10 cellular contexts compared by ENCODE assay signal in the genomic region with DNA sequence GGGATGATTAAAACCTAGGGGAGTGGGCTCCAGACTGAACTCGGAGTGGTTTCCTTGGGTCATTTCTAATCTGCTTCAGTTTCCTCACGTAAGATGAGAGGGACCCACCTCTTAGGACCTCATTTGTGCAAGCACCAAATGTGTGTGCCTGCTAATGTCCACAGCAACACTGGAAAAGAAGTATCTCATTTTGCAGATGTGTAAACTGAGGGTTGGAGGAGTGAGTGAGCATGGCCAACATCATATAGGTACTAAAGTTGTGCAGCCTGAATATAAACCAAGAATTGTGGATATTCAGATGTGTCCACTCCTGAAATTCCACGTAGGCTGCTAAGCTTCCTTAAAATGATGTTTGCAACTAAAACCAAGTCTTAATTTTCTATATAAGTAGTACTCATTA. TPM values are rescaled to one million over a fixed set of nuclear protein-coding genes. Genes with fewer than 3 reads are reported as not detected.
A peak's percentile ranks its signal among the peaks of the same experiment; 100 is the strongest.
DNase-seq lines count a peak whose midpoint lies in the region; ATAC-seq and TF ChIP-seq lines count a peak whose summit lies in the region.
"Had no signal": no experiment of that assay in that cellular context is flagged by ENCODE, and none has a peak within 500 bp of the region (broad histone marks: within the 10 kb centered on the region; RNA-seq: fewer than 3 reads in every experiment).

No MANE protein-coding gene starts in this region.

- H3K4me1 ChIP-seq in left lung: peaks cover 11 to 33% of the 10 kb centered on the region in 2 donors
- H3K4me1 ChIP-seq in subcutaneous abdominal adipose tissue (ENCODE audit: control insufficient read depth in 5 of 5, insufficient read depth in 5 of 5, low read length in 5 of 5): peaks cover 19 to 50% (median 47%) of the 10 kb centered on the region in 5 donors

- no peak overlapping the region for H3K9ac ChIP-seq in subcutaneous abdominal adipose tissue (ENCODE audit: low read length in 5 of 5)

- intact Hi-C loops in left lung (cut with DNase I): no loop called here

- ATAC-seq in left lung: no peak

- H3K27me3 ChIP-seq in left lung (no peaks in the 10 kb centered on the region), subcutaneous abdominal adipose tissue (ENCODE audit: control insufficient read depth in 5 of 5, insufficient read depth in 4 of 5, low read length in 5 of 5) (peaks cover 0 to 3% (median 0%) of the 10 kb centered on the region in 5 donors)

- DNase-seq in T-helper 2 cell treated with Interferon-gamma antibody and Interleukin-4, amounts not matched to agents 5 μg/mL and 100 μg/mL, for 36 hours (ENCODE audit: low spot score): no peak
- no peak for DNase-seq in T-helper 2 cell
- DNase-seq in left lung: no peak
- no peak for DNase-seq in Kasumi-1 (lab: John Stamatoyannopoulos, UW)
- DNase-seq in activated CD4-positive, alpha-beta T cell treated with anti-CD3 and anti-CD28 coated beads, Interleukin-2, amount 50 U/mL, for 1 hour: no peak
- DNase-seq in mesothelial cell of epicardium (ENCODE audit: low spot score in 2 of 2, unreplicated experiment in 2 of 2): no peak
- DNase-seq: GDM1, natural killer cell had no signal

- TF ChIP-seq CTCF in WI38 (IDR thresholded peaks at IDR 0.05; ENCODE audit: low read depth, low read length) (no peak), left lung (IDR thresholded peaks at IDR 0.05) (no peak), mesothelial cell of epicardium (IDR thresholded peaks at IDR 0.05; ENCODE audit: unreplicated experiment) (no peak)

- no peaks in the 10 kb centered on the region for H3K9me3 ChIP-seq in left lung
- H3K9me3 ChIP-seq in subcutaneous abdominal adipose tissue (ENCODE audit: control insufficient read depth in 5 of 5, low read length in 5 of 5): peaks cover 0 to 3% (median 0%) of the 10 kb centered on the region in 5 donors

- H3K27ac Mint-ChIP-seq in T-helper 2 cell treated with Interferon-gamma antibody and Interleukin-4, amounts not matched to agents 5 μg/mL and 100 μg/mL, for 36 hours: peak overlapping the region; percentile 34
- H3K27ac Mint-ChIP-seq in mesothelial cell of epicardium: no peak overlapping the region

- H3K4me3 ChIP-seq in WI38 (ENCODE audit: low read depth, low read length): peak overlapping the region; percentile 19
- no peak overlapping the region for H3K4me3 ChIP-seq in left lung
- H3K4me3 ChIP-seq in subcutaneous abdominal adipose tissue (ENCODE audit: low read depth in 1 of 5, low read length in 5 of 5): peak overlapping the region in 2 of 5 donors; percentile 19 to 45

- no peak overlapping the region for H3K4me3 Mint-ChIP-seq in T-helper 2 cell treated with Interferon-gamma antibody and Interleukin-4, amounts not matched to agents 5 μg/mL and 100 μg/mL, for 36 hours
- no peak overlapping the region for H3K4me3 Mint-ChIP-seq in mesothelial cell of epicardium

- H3K36me3 ChIP-seq in left lung (no peaks in the 10 kb centered on the region), subcutaneous abdominal adipose tissue (ENCODE audit: control insufficient read depth in 5 of 5, insufficient read depth in 5 of 5, low read length in 5 of 5) (no peaks in the 10 kb centered on the region)

- no peaks in the 10 kb centered on the region for H3K9me3 Mint-ChIP-seq in T-helper 2 cell treated with Interferon-gamma antibody and Interleukin-4, amounts not matched to agents 5 μg/mL and 100 μg/mL, for 36 hours
- no peaks in the 10 kb centered on the region for H3K9me3 Mint-ChIP-seq in mesothelial cell of epicardium
- H3K9me3 Mint-ChIP-seq: natural killer cell had no signal

- no peaks in the 10 kb centered on the region for H3K36me3 Mint-ChIP-seq in T-helper 2 cell treated with Interferon-gamma antibody and Interleukin-4, amounts not matched to agents 5 μg/mL and 100 μg/mL, for 36 hours (ENCODE audit: low read depth)
- H3K36me3 Mint-ChIP-seq in mesothelial cell of epicardium: no peaks in the 10 kb centered on the region
- H3K36me3 Mint-ChIP-seq: natural killer cell had no signal

- H3K27ac ChIP-seq in left lung (peak overlapping the region; percentile 45 to 76), subcutaneous abdominal adipose tissue (ENCODE audit: low read depth, low read length) (peak overlapping the region; percentile 33)

- H3K27me3 Mint-ChIP-seq in T-helper 2 cell treated with Interferon-gamma antibody and Interleukin-4, amounts not matched to agents 5 μg/mL and 100 μg/mL, for 36 hours (ENCODE audit: low read depth): peaks cover under 1% of the 10 kb centered on the region
- H3K27me3 Mint-ChIP-seq in mesothelial cell of epicardium (ENCODE audit: low read depth): no peaks in the 10 kb centered on the region

- peaks cover 14% of the 10 kb centered on the region for H3K4me1 Mint-ChIP-seq in T-helper 2 cell treated with Interferon-gamma antibody and Interleukin-4, amounts not matched to agents 5 μg/mL and 100 μg/mL, for 36 hours (ENCODE audit: low read depth)
- peaks cover 8% of the 10 kb centered on the region for H3K4me1 Mint-ChIP-seq in mesothelial cell of epicardium

RNA-seq across cellular contexts. Expression of gene GADD45A, which starts 51.7 kb away (rescaled TPM):
- 10 to 100 TPM; 29.1 to 30.9 TPM for total RNA-seq in left lung
- 74.2 to 80.2 TPM (median 77.7 TPM) in 3 replicates for total RNA-seq in mesothelial cell of epicardium
